12 cellular contexts compared by ENCODE assay signal in genomic region chr4:90515191-90515590, GRCh38.
DNase-seq lines count a peak whose midpoint lies in the region; ATAC-seq and TF ChIP-seq lines count a peak whose summit lies in the region.
"Had no signal": no experiment of that assay in that cellular context is flagged by ENCODE, and none has a peak within 500 bp of the region (broad histone marks: within the 10 kb centered on the region; RNA-seq: fewer than 3 reads in every experiment).

No MANE protein-coding gene starts in this region.

- H3K4me3 Mint-ChIP-seq in activated T-cell treated with anti-CD3 and anti-CD28 coated beads, Interleukin-2, amount 50 U/mL, for 72 hours: no peak overlapping the region
- H3K4me3 Mint-ChIP-seq: CD4-positive, alpha-beta T cell; H9 had no signal

- no peaks in the 10 kb centered on the region for H3K27me3 Mint-ChIP-seq in activated T-cell treated with anti-CD3 and anti-CD28 coated beads, Interleukin-2, amount 50 U/mL, for 72 hours (ENCODE audit: low read depth)
- H3K27me3 Mint-ChIP-seq: CD4-positive, alpha-beta T cell had no signal

- H3K4me3 ChIP-seq in choroid plexus epithelial cell (ENCODE audit: low read depth, low read length): no peak overlapping the region
- H3K4me3 ChIP-seq: A549 had no signal

- no peak for TF ChIP-seq CTCF in choroid plexus epithelial cell (conservative IDR thresholded peaks at IDR 0.05; ENCODE audit: low read depth, low read length)

- H3K36me3 Mint-ChIP-seq in activated T-cell treated with anti-CD3 and anti-CD28 coated beads, Interleukin-2, amount 50 U/mL, for 72 hours (ENCODE audit: insufficient read depth in 2 of 2): no peaks in the 10 kb centered on the region

- no peak for ATAC-seq in activated T-cell treated with anti-CD3 and anti-CD28 coated beads, Interleukin-2, amount 50 U/mL, for 72 hours (replicated peaks in 1 of 2)
- no peak for ATAC-seq in HG02970 (IDR thresholded peaks at IDR 0.05; ENCODE audit: low FRiP score, unreplicated experiment)
- ATAC-seq: A549 had no signal

- H3K9me3 Mint-ChIP-seq in activated T-cell treated with anti-CD3 and anti-CD28 coated beads, Interleukin-2, amount 50 U/mL, for 72 hours: peaks cover 8 to 10% of the 10 kb centered on the region in 2 donors
- H3K9me3 Mint-ChIP-seq: CD4-positive, alpha-beta T cell had no signal

- H3K4me1 Mint-ChIP-seq in activated T-cell treated with anti-CD3 and anti-CD28 coated beads, Interleukin-2, amount 50 U/mL, for 72 hours (ENCODE audit: low read depth): no peaks in the 10 kb centered on the region

- no peak for DNase-seq in activated T-cell treated with anti-CD3 and anti-CD28 coated beads, Interleukin-2, amount 50 U/mL, for 72 hours
- DNase-seq in activated T-cell treated with anti-CD3 and anti-CD28 coated beads, Interleukin-2, amount 50 U/mL, for 48 hours: no peak
- DNase-seq in choroid plexus epithelial cell (ENCODE audit: low read depth) (peak; percentile 26), iris pigment epithelial cell (ENCODE audit: low read depth) (peak; percentile 47), middle frontal gyrus (ENCODE audit: extremely low spot score, low spot score) (no peak), NCI-H2081 (lab: John Stamatoyannopoulos, UW) (no peak)
- DNase-seq: AML-193; Caco-2; CD4-positive, alpha-beta T cell; H9 had no signal

- peak overlapping the region; percentile 63 for H3K27ac Mint-ChIP-seq in activated T-cell treated with anti-CD3 and anti-CD28 coated beads, Interleukin-2, amount 50 U/mL, for 72 hours
- H3K27ac Mint-ChIP-seq: CD4-positive, alpha-beta T cell; H9 had no signal

Comparison
In these comparisons a context has a peak if more than half of its experiments do, and no peak if none do; other contexts are left out.
1. DNase-seq: peak in choroid plexus epithelial cell (single experiment) and iris pigment epithelial cell (single experiment); none in activated T-cell treated with anti-CD3 and anti-CD28 coated beads, Interleukin-2, amount 50 U/mL, for 72 hours (0 of 2), activated T-cell treated with anti-CD3 and anti-CD28 coated beads, Interleukin-2, amount 50 U/mL, for 48 hours (0 of 2), middle frontal gyrus (single experiment) and NCI-H2081 (0 of 2).